ENCODE assay signal across 24 cellular contexts in the genomic region with DNA sequence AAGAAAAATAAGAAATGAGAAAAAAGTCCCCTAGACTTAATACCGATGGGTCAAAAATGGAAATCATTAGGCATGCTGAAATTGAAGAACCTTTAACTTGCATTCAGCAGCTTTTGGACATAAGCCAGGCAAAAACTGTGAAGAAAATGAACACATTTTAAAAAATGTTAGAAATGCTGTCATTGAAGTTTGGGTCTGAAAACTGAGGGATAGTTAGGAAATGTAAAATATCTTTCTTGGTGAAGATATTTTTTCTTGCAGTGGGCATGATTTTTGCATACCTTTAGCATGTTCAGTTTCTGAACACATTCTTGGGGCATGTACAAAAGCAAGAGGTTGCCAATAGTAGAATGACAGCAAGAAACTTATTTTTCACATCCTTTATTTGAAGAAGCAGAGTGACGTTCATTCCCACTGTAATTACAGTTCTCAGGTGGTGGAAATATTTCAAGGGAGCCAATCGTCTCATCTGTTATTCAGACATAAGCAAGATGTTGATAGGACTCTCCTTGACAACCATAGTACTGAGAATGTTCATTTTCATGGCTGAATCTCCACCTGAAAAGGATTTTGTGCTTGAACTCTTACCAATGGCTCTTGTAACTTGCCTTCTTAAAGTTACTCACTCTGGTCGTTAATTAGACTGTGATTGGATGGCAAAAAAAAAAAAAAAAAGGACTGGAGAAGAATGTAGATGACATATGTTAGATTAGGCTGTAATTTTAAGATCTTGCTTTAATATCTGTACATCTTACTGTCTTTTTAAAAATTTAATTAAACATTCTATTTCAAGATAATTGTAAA.
DNase-seq lines count a peak whose midpoint lies in the region; ATAC-seq, FAIRE-seq and TF ChIP-seq lines count a peak whose summit lies in the region.
"Had no signal": no experiment of that assay in that cellular context is flagged by ENCODE, and none has a peak within 500 bp of the region (broad histone marks: within the 10 kb centered on the region; RNA-seq: fewer than 3 reads in every experiment).

No MANE protein-coding gene starts in this region.

- no peak overlapping the region for H3K27ac ChIP-seq in ovary
- H3K27ac ChIP-seq: PC-9 had no signal

- intact Hi-C loops in ovary (cut with DNase I) = no loop called here

- CTCF ChIA-PET in AG04449 (lab: Yijun Ruan, JAX) = no interaction called here

- POLR2A ChIA-PET in AG04449 (lab: Yijun Ruan, JAX) = no interaction called here

- FAIRE-seq in HTR-8/SVneo (lab: Jason Lieb, UNC) (peak; percentile 38), D721Med (lab: Jason Lieb, UNC) (no peak)
- FAIRE-seq: GM12891, H1, K562 had no signal

- 47 to 60% (median 49%) methylated on average over 4 of the region's 4 CpGs for WGBS in ovary, 3 donors

- no peak overlapping the region for H3K4me3 ChIP-seq in AG04449 (ENCODE audit: low read depth, low read length)
- no peak overlapping the region for H3K4me3 ChIP-seq in cardiac fibroblast (replicated peaks in 1 of 2; ENCODE audit: low read depth in 2 of 2, low read length in 2 of 2)
- no peak overlapping the region for H3K4me3 ChIP-seq in fibroblast of the aortic adventitia (ENCODE audit: low read depth, low read length)
- H3K4me3 ChIP-seq in ovary = no peak overlapping the region
- H3K4me3 ChIP-seq: K562, PC-9 had no signal

- TF ChIP-seq CTCF in AG04449 (IDR thresholded peaks at IDR 0.05; ENCODE audit: insufficient read depth, low read length, missing control alignments) (no peak), cardiac fibroblast (IDR thresholded peaks at IDR 0.05; ENCODE audit: low read depth, low read length) (no peak), fibroblast of the aortic adventitia (IDR thresholded peaks at IDR 0.05; ENCODE audit: insufficient read depth, low read length) (no peak), ovary (IDR thresholded peaks at IDR 0.05) (no peak), D721Med (IDR thresholded peaks at IDR 0.05; ENCODE audit: insufficient read depth, missing control alignments) (no peak)

- DNase-seq in AG04449 (ENCODE audit: low read depth, low spot score) = peak; percentile 45
- no peak for DNase-seq in HTR-8/SVneo (ENCODE audit: insufficient read length, low spot score)
- DNase-seq in cardiac fibroblast (ENCODE audit: low read depth in 2 of 2) = peak; percentile 9 to 41
- DNase-seq in fibroblast of the aortic adventitia (ENCODE audit: low read depth) = peak; percentile 63
- no peak for DNase-seq in hypothalamus (lab: John Stamatoyannopoulos, UW)
- DNase-seq in ovary = no peak
- DNase-seq in D721Med (ENCODE audit: insufficient read length, low spot score) = no peak
- DNase-seq: DMS 273 treated with DMSO at 0.1 percent for 48 hours, DMS79 treated with DMSO at 0.1 percent for 48 hours, MM.1S, NCI-H1048, NCI-H1417 treated with DMSO at 0.1 percent for 48 hours, NCI-H187 treated with DMSO at 0.1 percent for 48 hours, NCI-H2107, NCI-H2227 treated with DMSO at 0.1 percent for 48 hours, NCI-H510A, NCI-H748 treated with DMSO at 0.1 percent for 48 hours, PC-9, RPMI8226, SHP77 had no signal

- no peaks in the 10 kb centered on the region for H3K27me3 ChIP-seq in ovary

- TF ChIP-seq EP300 in ovary (IDR thresholded peaks at IDR 0.05) = no peak

- no peak for ATAC-seq in GM21447 (IDR thresholded peaks at IDR 0.05; ENCODE audit: unreplicated experiment)
- ATAC-seq: K562 had no signal

- no peaks in the 10 kb centered on the region for H3K36me3 ChIP-seq in ovary

- TF ChIP-seq POLR2A in ovary (IDR thresholded peaks at IDR 0.05) = no peak

- no peaks in the 10 kb centered on the region for H3K9me3 ChIP-seq in ovary

- no peaks in the 10 kb centered on the region for H3K4me1 ChIP-seq in ovary (ENCODE audit: insufficient read depth)

Comparison
In these comparisons a context has a peak if more than half of its experiments do, and no peak if none do; other contexts are left out.
1. DNase-seq: peak in AG04449 (single experiment), cardiac fibroblast (2 of 2) and fibroblast of the aortic adventitia (single experiment); none in HTR-8/SVneo (single experiment), hypothalamus (0 of 51), ovary (0 of 5) and D721Med (single experiment).